ENCODE assay signal across 9 cellular contexts in genomic region chr1:58773406-58773840, GRCh38. TPM values are rescaled to one million over a fixed set of nuclear protein-coding genes. Genes with fewer than 3 reads are reported as not detected.
DNase-seq lines count a peak whose midpoint lies in the region; ATAC-seq and TF ChIP-seq lines count a peak whose summit lies in the region.
"Had no signal": no experiment of that assay in that cellular context is flagged by ENCODE, and none has a peak within 500 bp of the region (broad histone marks: within the 10 kb centered on the region; RNA-seq: fewer than 3 reads in every experiment).

No MANE protein-coding gene starts in this region.

- H3K9me3 ChIP-seq in RWPE2 (ENCODE audit: severe bottlenecking): no peaks in the 10 kb centered on the region
- H3K9me3 ChIP-seq in effector memory CD4-positive, alpha-beta T cell (ENCODE audit: control insufficient read depth, low read length): no peaks in the 10 kb centered on the region

- H3K27me3 ChIP-seq in RWPE2 (ENCODE audit: insufficient read depth, poor library complexity, severe bottlenecking): no peaks in the 10 kb centered on the region
- no peaks in the 10 kb centered on the region for H3K27me3 ChIP-seq in effector memory CD4-positive, alpha-beta T cell (replicated peaks; ENCODE audit: control insufficient read depth, insufficient read depth, low read length, poor library complexity, severe bottlenecking)

- no peaks in the 10 kb centered on the region for H3K9me3 Mint-ChIP-seq in activated T-cell treated with anti-CD3 and anti-CD28 coated beads, Interleukin-2, amount 50 U/mL, for 24 hours
- H3K9me3 Mint-ChIP-seq: activated T-cell treated with anti-CD3 and anti-CD28 coated beads, Interleukin-2, amount 50 U/mL, for 4 hours had no signal

- TF ChIP-seq CTCF in RWPE2 (IDR thresholded peaks at IDR 0.05; ENCODE audit: poor library complexity, severe bottlenecking): no peak
- TF ChIP-seq CTCF in foreskin fibroblast (IDR thresholded peaks at IDR 0.05; ENCODE audit: low read depth, low read length): no peak

- H3K4me1 Mint-ChIP-seq in activated T-cell treated with anti-CD3 and anti-CD28 coated beads, Interleukin-2, amount 50 U/mL, for 24 hours (ENCODE audit: low read depth): peaks cover 11% of the 10 kb centered on the region

- peak; percentile 69 for ATAC-seq in HG03342 (IDR thresholded peaks at IDR 0.05; ENCODE audit: unreplicated experiment)
- ATAC-seq in RWPE2 (ENCODE audit: low read depth): peak; percentile 71
- ATAC-seq in HG02623 (IDR thresholded peaks at IDR 0.05; ENCODE audit: unreplicated experiment): no peak

- no peak overlapping the region for H3K27ac Mint-ChIP-seq in activated T-cell treated with anti-CD3 and anti-CD28 coated beads, Interleukin-2, amount 50 U/mL, for 24 hours

- H3K4me3 ChIP-seq in RWPE2 (ENCODE audit: severe bottlenecking) (no peak overlapping the region), foreskin fibroblast (ENCODE audit: low read depth in 1 of 2, low read length in 2 of 2) (no peak overlapping the region)
- H3K4me3 ChIP-seq in effector memory CD4-positive, alpha-beta T cell (ENCODE audit: insufficient read depth, low read depth, low read length, poor library complexity, severe bottlenecking): no peak overlapping the region

- H3K27ac ChIP-seq in RWPE2 (ENCODE audit: poor library complexity, severe bottlenecking): peak overlapping the region; percentile 25
- H3K27ac ChIP-seq in effector memory CD4-positive, alpha-beta T cell (ENCODE audit: insufficient read depth, low read length, poor library complexity, severe bottlenecking): no peak overlapping the region

- DNase-seq in activated T-cell treated with anti-CD3 and anti-CD28 coated beads, Interleukin-2, amount 50 U/mL, for 24 hours: peak; percentile 34
- DNase-seq in activated T-cell treated with anti-CD3 and anti-CD28 coated beads for 4 hours (no peak), RWPE2 (ENCODE audit: low spot score) (no peak), foreskin fibroblast (peak; percentile 68 to 83), renal cortical epithelial cell (ENCODE audit: low read depth) (peak; percentile 36)
- no peak for DNase-seq in effector memory CD4-positive, alpha-beta T cell
- DNase-seq: activated T-cell treated with anti-CD3 and anti-CD28 coated beads, Interleukin-2, amount 50 U/mL, for 4 hours had no signal

- no peaks in the 10 kb centered on the region for H3K36me3 Mint-ChIP-seq in activated T-cell treated with anti-CD3 and anti-CD28 coated beads, Interleukin-2, amount 50 U/mL, for 24 hours (ENCODE audit: low read depth)

- H3K4me3 Mint-ChIP-seq in activated T-cell treated with anti-CD3 and anti-CD28 coated beads, Interleukin-2, amount 50 U/mL, for 24 hours: no peak overlapping the region
- H3K4me3 Mint-ChIP-seq: activated T-cell treated with anti-CD3 and anti-CD28 coated beads, Interleukin-2, amount 50 U/mL, for 4 hours had no signal

- peaks cover 13% of the 10 kb centered on the region for H3K4me1 ChIP-seq in RWPE2 (ENCODE audit: insufficient read depth, poor library complexity, severe bottlenecking)
- no peaks in the 10 kb centered on the region for H3K4me1 ChIP-seq in effector memory CD4-positive, alpha-beta T cell (ENCODE audit: control insufficient read depth, insufficient read depth, low read length, poor library complexity, severe bottlenecking)

- H3K36me3 ChIP-seq in RWPE2 (ENCODE audit: low read depth): no peaks in the 10 kb centered on the region
- no peaks in the 10 kb centered on the region for H3K36me3 ChIP-seq in effector memory CD4-positive, alpha-beta T cell (ENCODE audit: control insufficient read depth, insufficient read depth, low read length)

- no peaks in the 10 kb centered on the region for H3K27me3 Mint-ChIP-seq in activated T-cell treated with anti-CD3 and anti-CD28 coated beads, Interleukin-2, amount 50 U/mL, for 24 hours

RNA-seq across cellular contexts. Expression of gene JUN, which starts 10.4 kb away (rescaled TPM):
- total RNA-seq in renal cortical epithelial cell: 104 and 154 TPM in 2 replicates

Comparison
In these comparisons a context has a peak if more than half of its experiments do, and no peak if none do; other contexts are left out.
1. DNase-seq: peak in activated T-cell treated with anti-CD3 and anti-CD28 coated beads, Interleukin-2, amount 50 U/mL, for 24 hours (single experiment), foreskin fibroblast (2 of 2) and renal cortical epithelial cell (single experiment); none in activated T-cell treated with anti-CD3 and anti-CD28 coated beads for 4 hours (single experiment), RWPE2 (single experiment) and effector memory CD4-positive, alpha-beta T cell (0 of 3).